In genomic region chr7:5437987-5438386, GRCh38 we compare ENCODE assay signal across 14 cellular contexts.
"Had no signal": no experiment of that assay in that cellular context is flagged by ENCODE, and none has a peak within 500 bp of the region (broad histone marks: within the 10 kb centered on the region; RNA-seq: fewer than 3 reads in every experiment).

No MANE protein-coding gene starts in this region.

- H3K27me3 ChIP-seq: breast epithelium, gastroesophageal sphincter, transverse colon had no signal

- H3K36me3 Mint-ChIP-seq: natural killer cell treated with Interleukin-12 subunit alpha and Interleukin-12 subunit beta and Interleukin-15 and Interleukin-18, amount 100 ng/mL, for 72 hours had no signal

- H3K9ac ChIP-seq: SK-N-SH had no signal

- ATAC-seq: gastroesophageal sphincter; stimulated activated memory B cell treated with anti-CD40 and anti-IgM and Interleukin-4, amounts not matched to agents 10 μg/mL and 1 μg/mL and 100 μg/mL, for 72 hours; T-cell had no signal

- H3K36me3 ChIP-seq: breast epithelium, transverse colon had no signal

- H3K9me3 Mint-ChIP-seq: natural killer cell treated with Interleukin-12 subunit alpha and Interleukin-12 subunit beta and Interleukin-15 and Interleukin-18, amount 100 ng/mL, for 72 hours had no signal

- H3K27ac Mint-ChIP-seq: activated CD4-positive, alpha-beta T cell treated with anti-CD3 and anti-CD28 coated beads, Interleukin-2, amount 10 ng/mL, durations not matched to agents 7 days and 5 days; activated naive CD8-positive, alpha-beta T cell treated with anti-CD3 and anti-CD28 coated beads, Interleukin-2, amount 10 ng/mL, durations not matched to agents 7 days and 5 days; natural killer cell treated with Interleukin-12 subunit alpha and Interleukin-12 subunit beta and Interleukin-15 and Interleukin-18, amount 100 ng/mL, for 72 hours; stimulated activated memory B cell treated with anti-CD40 and anti-IgM and Interleukin-4, amounts not matched to agents 10 μg/mL and 1 μg/mL and 100 μg/mL, for 72 hours; T-cell had no signal

- H3K4me2 ChIP-seq: SK-N-SH had no signal

- H3K27ac ChIP-seq: gastroesophageal sphincter, transverse colon had no signal

- FAIRE-seq: keratinocyte had no signal

- H3K9me2 ChIP-seq: SK-N-SH had no signal

- H3K4me3 ChIP-seq: breast epithelium, gastroesophageal sphincter, transverse colon had no signal

- H3K4me1 Mint-ChIP-seq: activated CD4-positive, alpha-beta T cell treated with anti-CD3 and anti-CD28 coated beads, Interleukin-2, amount 10 ng/mL, durations not matched to agents 7 days and 5 days; activated naive CD8-positive, alpha-beta T cell treated with anti-CD3 and anti-CD28 coated beads, Interleukin-2, amount 10 ng/mL, durations not matched to agents 7 days and 5 days; T-cell had no signal

- H3K4me3 Mint-ChIP-seq: activated CD4-positive, alpha-beta T cell treated with anti-CD3 and anti-CD28 coated beads, Interleukin-2, amount 10 ng/mL, durations not matched to agents 7 days and 5 days; activated naive CD8-positive, alpha-beta T cell treated with anti-CD3 and anti-CD28 coated beads, Interleukin-2, amount 10 ng/mL, durations not matched to agents 7 days and 5 days; natural killer cell treated with Interleukin-12 subunit alpha and Interleukin-12 subunit beta and Interleukin-15 and Interleukin-18, amount 100 ng/mL, for 72 hours; stimulated activated memory B cell treated with anti-CD40 and anti-IgM and Interleukin-4, amounts not matched to agents 10 μg/mL and 1 μg/mL and 100 μg/mL, for 72 hours; T-cell had no signal

- H3K9me3 ChIP-seq: SK-N-SH, transverse colon had no signal

- DNase-seq: activated CD4-positive, alpha-beta T cell treated with anti-CD3 and anti-CD28 coated beads, Interleukin-2, amount 10 ng/mL, durations not matched to agents 7 days and 5 days; activated CD8-positive, alpha-beta memory T cell treated with anti-CD3 and anti-CD28 coated beads, Interleukin-2, amount 50 U/mL, for 48 hours; activated naive CD8-positive, alpha-beta T cell treated with anti-CD3 and anti-CD28 coated beads, Interleukin-2, amount 10 ng/mL, durations not matched to agents 7 days and 5 days; anterior cingulate cortex; mesenchymal stem cell; SK-N-SH; T-cell; T-helper 9 cell; transverse colon had no signal

- H3K4me1 ChIP-seq: breast epithelium had no signal
